Comparison of ENCODE assay signal across 8 cellular contexts in genomic region chr10:5890519-5890878, GRCh38. TPM values are rescaled to one million over a fixed set of nuclear protein-coding genes. Genes with fewer than 3 reads are reported as not detected.
DNase-seq lines count a peak whose midpoint lies in the region; ATAC-seq, FAIRE-seq and TF ChIP-seq lines count a peak whose summit lies in the region.

No MANE protein-coding gene starts in this region.

- peak overlapping the region; percentile 86 for H3K27ac Mint-ChIP-seq in HFFc6

- H4K20me1 ChIP-seq in OCI-LY7 (ENCODE audit: insufficient read depth, low read length) = peaks cover 8% of the 10 kb centered on the region; the same call in 1 of the 2 replicates
- no peaks in the 10 kb centered on the region for H4K20me1 ChIP-seq in mammary epithelial cell (ENCODE audit: insufficient read depth, low read length)

- peaks cover 50% of the 10 kb centered on the region for H3K36me3 ChIP-seq in OCI-LY7 (ENCODE audit: insufficient read depth, low read length)
- H3K36me3 ChIP-seq in mammary epithelial cell (ENCODE audit: insufficient read depth, low read length) = peaks cover 18% of the 10 kb centered on the region
- H3K36me3 ChIP-seq in lung (ENCODE audit: control insufficient read depth in 2 of 2, insufficient read depth in 2 of 2, low read length in 2 of 2) = peaks cover 0 to 7% of the 10 kb centered on the region in 2 donors

- H3K79me2 ChIP-seq in OCI-LY7 (ENCODE audit: insufficient read depth, low read depth, low read length) (peaks cover 36% of the 10 kb centered on the region), mammary epithelial cell (ENCODE audit: insufficient read depth, low read length) (peaks cover 74% of the 10 kb centered on the region)

- H3K9me3 ChIP-seq in OCI-LY7 (ENCODE audit: low read length) (no peaks in the 10 kb centered on the region), mammary epithelial cell (replicated peaks; ENCODE audit: insufficient read depth, low read length) (no peaks in the 10 kb centered on the region), lung (ENCODE audit: control insufficient read depth in 2 of 2, insufficient read depth in 1 of 2, low read length in 1 of 2) (no peaks in the 10 kb centered on the region)

- peak overlapping the region; percentile 94 for H3K4me3 Mint-ChIP-seq in HFFc6

- no peak for TF ChIP-seq POLR2A in GM12892 (IDR thresholded peaks at IDR 0.05; ENCODE audit: low read depth, low read length)

- no peaks in the 10 kb centered on the region for H3K27me3 Mint-ChIP-seq in HFFc6 (ENCODE audit: insufficient read depth)

- H3K9me2 ChIP-seq in OCI-LY7 (ENCODE audit: insufficient read depth, low read length) = no peaks in the 10 kb centered on the region

- in situ Hi-C loops in mammary epithelial cell (cut with MboI; ENCODE audit: low sequenced_read_pairs in 2 of 2) = no loop called here

- intact Hi-C loops in OCI-LY7 (cut with micrococcal nuclease; ENCODE audit: unreplicated experiment) = loop anchor here (2.0 to 5.0 kb wide), 2 partner anchors 86 to 197 kb away; partner anchors contain the start of genes IL15RA and RBM17
- intact Hi-C loops in mammary epithelial cell (cut with micrococcal nuclease) = loop anchor here (5.0 kb wide), 1 partner anchor 87 kb away; the partner anchor contains the start of gene IL15RA

- 0% methylated on average over 7 of the region's 28 CpGs for WGBS in mammary epithelial cell (ENCODE audit: low coverage, missing lambda C conversion rate)
- WGBS in lung, 2 donors = 0 to 1% methylated on average over 16 to 28 of the region's 28 CpGs

- peaks cover 33% of the 10 kb centered on the region for H3K36me3 Mint-ChIP-seq in HFFc6 (ENCODE audit: low read depth)

- H3K4me2 ChIP-seq in OCI-LY7 (ENCODE audit: low read length) (peak overlapping the region; percentile 98), mammary epithelial cell (ENCODE audit: insufficient read depth, low read depth, low read length) (peak overlapping the region; percentile 91)

- ATAC-seq in lung (ENCODE audit: insufficient read depth, low FRiP score) = no peak

- BruUV-seq in OCI-LY7 (replicated peaks; lab: Mats Ljungman, UMichigan) (no TSS peak), mammary epithelial cell (replicated peaks; lab: Mats Ljungman, UMichigan) (no TSS peak)

- TF ChIP-seq CTCF in HFFc6 (IDR thresholded peaks at IDR 0.05) (no peak), OCI-LY7 (conservative IDR thresholded peaks at IDR 0.05; ENCODE audit: low read length) (no peak), mammary epithelial cell (conservative IDR thresholded peaks at IDR 0.05 in 1 of 2, IDR thresholded peaks at IDR 0.05 in 1 of 2; ENCODE audit: extremely low read depth in 1 of 2, insufficient read depth in 1 of 2, low read depth in 1 of 2, low read length in 2 of 2) (no peak), lung (IDR thresholded peaks at IDR 0.05; ENCODE audit: control extremely low read depth, extremely low read depth) (no peak)

- H3K27ac ChIP-seq in OCI-LY7 (ENCODE audit: low read depth, low read length, poor library complexity, severe bottlenecking) (no peak overlapping the region), mammary epithelial cell (ENCODE audit: insufficient read depth, low read depth, low read length) (peak overlapping the region; percentile 16), lung (ENCODE audit: low read depth in 1 of 2, low read length in 1 of 2) (peak overlapping the region; percentile 90 to 91), substantia nigra (ENCODE audit: low read depth, low read length, poor library complexity, severe bottlenecking) (peak overlapping the region; percentile 60)

- dilution Hi-C loops in mammary epithelial cell (cut with HindIII; ENCODE audit: low sequenced_read_pairs) = no loop called here

- no peaks in the 10 kb centered on the region for H3K27me3 ChIP-seq in mammary epithelial cell (ENCODE audit: insufficient read depth, low read length)
- no peaks in the 10 kb centered on the region for H3K27me3 ChIP-seq in lung (ENCODE audit: control insufficient read depth, insufficient read depth)

- H3K4me1 Mint-ChIP-seq in HFFc6 (ENCODE audit: low read depth) = peaks cover 48% of the 10 kb centered on the region

- DNase-seq in GM12892 (ENCODE audit: insufficient read length) (no peak), HFFc6 (no peak), OCI-LY7 (ENCODE audit: low spot score) (peak; percentile 29), mammary epithelial cell (peak; percentile 25), lung (ENCODE audit: low spot score) (peak; percentile 34), substantia nigra (lab: John Stamatoyannopoulos, UW) (peak in 1 of 49 donors; percentile 5), NCI-H1930 (lab: John Stamatoyannopoulos, UW) (no peak), frontal cortex (ENCODE audit: low spot score in 2 of 2) (no peak)

- no peaks in the 10 kb centered on the region for H3K9me3 Mint-ChIP-seq in HFFc6

- H3K4me3 ChIP-seq in OCI-LY7 (ENCODE audit: low read depth, low read length, poor library complexity, severe bottlenecking) = peak overlapping the region; percentile 88
- peak overlapping the region; percentile 53 to 98 (median 84) for H3K4me3 ChIP-seq in mammary epithelial cell (replicated peaks in 1 of 3; ENCODE audit: insufficient read depth in 1 of 3, low read depth in 2 of 3, low read length in 3 of 3)
- peak overlapping the region; percentile 92 for H3K4me3 ChIP-seq in lung

- FAIRE-seq in GM12892 (lab: Jason Lieb, UNC) (peak; percentile 27), frontal cortex (lab: Jason Lieb, UNC) (no peak)

- POLR2A ChIA-PET in OCI-LY7 (lab: Charles Lee) = interaction anchor here (0.5 to 2.0 kb wide), 10 partner anchors 14 to 199 kb away, joined by 3 to 20 read pairs (median 3); no protein-coding TSS in a partner anchor

- CTCF ChIA-PET in OCI-LY7 (lab: Charles Lee; ENCODE audit: unreplicated experiment) (interaction anchor here (0.8 to 1.0 kb wide), 4 partner anchors 10 to 199 kb away, joined by 3 to 4 read pairs (median 3); no protein-coding TSS in a partner anchor), mammary epithelial cell (lab: Charles Lee; ENCODE audit: low non-redundant PET) (interaction anchor here (0.6 kb wide), 1 partner anchor 35 kb away, joined by 3 read pairs; no protein-coding TSS in a partner anchor)

- H2AFZ ChIP-seq in OCI-LY7 (ENCODE audit: low read length) (no peak overlapping the region), mammary epithelial cell (ENCODE audit: low read depth, low read length) (peak overlapping the region; percentile 92)

- peak overlapping the region; percentile 87 for H3K9ac ChIP-seq in mammary epithelial cell (ENCODE audit: insufficient read depth, low read length)

- peaks cover 29% of the 10 kb centered on the region for H3K4me1 ChIP-seq in OCI-LY7 (ENCODE audit: insufficient read depth, low read length, poor library complexity, severe bottlenecking)
- peaks cover 24% of the 10 kb centered on the region for H3K4me1 ChIP-seq in mammary epithelial cell (ENCODE audit: insufficient read depth, low read length)
- peaks cover 19 to 25% of the 10 kb centered on the region in 2 donors for H3K4me1 ChIP-seq in lung (ENCODE audit: control insufficient read depth in 2 of 2, insufficient read depth in 2 of 2, low read length in 2 of 2)

RNA-seq across cellular contexts. Expression of gene FBH1, which starts 0.5 kb away (rescaled TPM):
- 36.3 TPM for polyA plus RNA-seq in GM12892 (2012; ENCODE audit: missing spikeins)
- 10 to 100 TPM; 60.1 to 69.8 (median 64.2) TPM for total RNA-seq in HFFc6 (2021; fragmentation: NEBNext Ultra II Directional; extraction: Animal tissue kit (Norgen Biotek cat#: 25700))
- 61.9 and 65.6 TPM in 2 replicates for total RNA-seq in OCI-LY7 (2014; rRNA removed; shearing (Covaris generic))
- total RNA-seq in OCI-LY7 (2022) (58.1 and 67.4 TPM in 2 replicates), mammary epithelial cell (10 to 100 TPM; 62.7 to 77.3 TPM), lung (10 to 100 TPM; 85.3 to 93.2 TPM), frontal cortex (35.1 TPM)
- polyA plus RNA-seq in mammary epithelial cell (49.3 TPM), lung (10 to 100 TPM; 39.4 to 42.2 TPM)
- 161 TPM for polyA minus RNA-seq in mammary epithelial cell

RNA-seq across cellular contexts. Expression of gene ANKRD16, which starts 0.8 kb away (rescaled TPM):
- 3.7 TPM for polyA plus RNA-seq in GM12892 (2012; ENCODE audit: missing spikeins)
- 1 to 10 TPM; 4.7 to 6.7 (median 5.5) TPM for total RNA-seq in HFFc6 (2021; fragmentation: NEBNext Ultra II Directional; extraction: Animal tissue kit (Norgen Biotek cat#: 25700))
- 7.9 and 15.2 TPM in 2 replicates for total RNA-seq in OCI-LY7 (2014; rRNA removed; shearing (Covaris generic))
- total RNA-seq in OCI-LY7 (2022) (12.0 and 15.0 TPM in 2 replicates), mammary epithelial cell (1 to 10 TPM; 8.2 to 8.4 TPM), lung (10 to 100 TPM in 1 of 2 donors, 1 to 10 TPM in 1; 7.7 to 14.0 TPM), frontal cortex (6.1 TPM)
- polyA plus RNA-seq in mammary epithelial cell (6.8 TPM), lung (1 to 10 TPM; 4.5 to 5.0 TPM)
- 2.8 TPM for polyA minus RNA-seq in mammary epithelial cell

Comparison
In these comparisons a context has a peak if more than half of its experiments do, and no peak if none do; other contexts are left out.
1. DNase-seq: peak in OCI-LY7 (single experiment), mammary epithelial cell (single experiment) and lung (single experiment); none in GM12892 (single experiment), HFFc6 (single experiment), NCI-H1930 (0 of 2) and frontal cortex (0 of 2).
2. Peak in every context shown above with its lines, with median percentiles within 50 percentile points of each other: H3K4me3 ChIP-seq.